ENCODE assay signal across 7 cellular contexts in the genomic region with DNA sequence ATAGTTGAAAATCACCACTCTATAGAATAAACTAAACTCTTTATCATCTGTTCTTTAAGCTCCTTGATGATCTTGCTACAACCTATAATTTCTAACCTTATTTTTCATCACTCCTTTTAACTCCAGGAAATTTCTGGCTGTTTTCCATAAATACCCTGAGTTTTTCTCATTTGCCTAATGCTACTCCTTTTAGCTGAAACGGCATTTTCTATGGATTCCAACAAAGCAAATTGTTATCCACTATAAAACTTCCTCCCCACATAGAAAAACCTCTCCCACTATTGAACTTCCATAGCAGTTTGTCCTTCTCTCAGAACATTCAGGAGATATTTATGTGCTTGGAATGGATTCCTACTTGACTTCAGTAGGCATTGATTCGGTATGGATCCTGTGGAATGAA.
"Had no signal": no experiment of that assay in that cellular context is flagged by ENCODE, and none has a peak within 500 bp of the region (broad histone marks: within the 10 kb centered on the region; RNA-seq: fewer than 3 reads in every experiment).

No MANE protein-coding gene starts in this region.

- H2AFZ ChIP-seq: GM23338 had no signal

- DNase-seq: H9, HCEC 1CT, KG1 had no signal

- H3K4me3 ChIP-seq: GM23338 had no signal

- ATAC-seq: GM23338 had no signal

- FAIRE-seq: H1, H54, HTR-8/SVneo had no signal

- H3K4me2 ChIP-seq: GM23338 had no signal
